ENCODE assay signal across 1 cellular context in the genomic region with DNA sequence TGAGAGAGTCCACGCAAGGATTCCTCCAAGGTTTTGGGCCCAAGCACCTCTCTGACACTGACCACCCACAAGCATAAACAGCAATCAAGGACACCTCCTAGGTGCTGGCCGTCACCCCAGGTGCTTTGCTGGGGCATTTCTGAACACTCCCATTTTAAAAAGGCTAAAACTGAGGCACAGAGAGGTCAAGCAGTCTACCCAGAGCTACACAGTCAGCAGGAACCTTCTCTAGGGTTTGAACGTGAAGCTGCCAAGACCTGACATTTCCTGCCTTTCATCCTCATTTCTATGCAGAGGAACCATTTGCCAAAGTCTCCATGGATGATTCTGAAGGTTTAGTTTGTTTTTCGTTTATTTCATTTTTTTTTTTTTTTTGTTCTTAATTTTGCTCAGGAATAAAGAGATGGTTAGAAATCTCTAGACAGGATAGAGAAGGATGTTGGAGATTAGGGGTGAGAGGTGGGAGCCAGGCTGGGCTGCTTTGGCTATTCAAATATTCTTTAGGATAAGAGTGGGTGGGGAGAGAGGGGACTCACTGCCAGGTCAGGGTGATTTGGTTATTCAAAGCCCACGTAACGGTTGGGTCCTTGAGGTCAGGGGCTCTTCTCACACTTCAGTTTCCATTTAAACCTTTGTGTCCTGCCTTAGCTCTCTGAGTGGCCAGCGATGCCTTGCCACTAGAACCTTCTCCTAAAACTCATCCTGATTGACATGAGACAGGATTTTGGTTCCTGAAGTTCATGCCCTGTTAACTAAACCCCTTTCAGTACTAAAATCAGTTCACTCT.
A peak's percentile ranks its signal among the peaks of the same experiment; 100 is the strongest.
TF ChIP-seq lines count a peak whose summit lies in the region.

No MANE protein-coding gene starts in this region.

TF ChIP-seq in HepG2, 621 proteins besides CTCF, POLR2A, EP300 and RAD21:
- peak; percentile 74 for TF ChIP-seq ZNF768 (CRISPR knock-in tag; IDR thresholded peaks at IDR 0.05)
- no peak for TF ChIP-seq CAMTA2 (CRISPR knock-in tag; IDR thresholded peaks at IDR 0.05; ENCODE audit: borderline replicate concordance)
